25 cellular contexts compared by ENCODE assay signal in genomic region chr7:71343039-71343438, GRCh38.
"Had no signal": no experiment of that assay in that cellular context is flagged by ENCODE, and none has a peak within 500 bp of the region (broad histone marks: within the 10 kb centered on the region; RNA-seq: fewer than 3 reads in every experiment).

No MANE protein-coding gene starts in this region.

- FAIRE-seq: HepG2, RCC 7860 had no signal

- ATAC-seq: HepG2, T-cell had no signal

- H3K9ac ChIP-seq: SK-N-SH had no signal

- DNase-seq: IMR-90, Karpas-422, KG1, MG63, NCI-H1092, NCI-H1105 treated with DMSO at 0.1 percent for 48 hours, NCI-H1417 treated with DMSO at 0.1 percent for 48 hours, NCI-H146, NCI-H1694 treated with DMSO at 0.1 percent for 48 hours, NCI-H1930, NCI-H2081, NCI-H2107, NCI-H345, NCI-H446 treated with DMSO at 0.1 percent for 48 hours, NCI-H510A treated with DMSO at 0.1 percent for 48 hours, NCI-H526, SHP77 treated with DMSO at 0.1 percent for 48 hours, SK-N-SH, SW 1271, T-cell had no signal

- H3K27ac ChIP-seq: RWPE1, SJSA1 had no signal

- H3K4me2 ChIP-seq: SK-N-SH had no signal

- H3K36me3 Mint-ChIP-seq: T-cell had no signal

- H3K4me1 ChIP-seq: SJSA1 had no signal

- H3K4me1 Mint-ChIP-seq: T-cell had no signal

- H3K27me3 Mint-ChIP-seq: T-cell had no signal

- H3K27ac Mint-ChIP-seq: T-cell; T-helper 1 cell treated with Interleukin-12 subunit alpha and Interleukin-12 subunit beta and Interleukin-4 antibody, amounts not matched to agents 30 μg/mL and 1 μg/mL, for 36 hours had no signal

- H3K4me3 Mint-ChIP-seq: T-cell; T-helper 1 cell treated with Interleukin-12 subunit alpha and Interleukin-12 subunit beta and Interleukin-4 antibody, amounts not matched to agents 30 μg/mL and 1 μg/mL, for 36 hours had no signal

- H3K9me3 ChIP-seq: MG63, SJSA1 had no signal

- H3K36me3 ChIP-seq: MG63, SJSA1 had no signal

- H3K27me3 ChIP-seq: MG63, SJSA1 had no signal

- H3K4me3 ChIP-seq: MG63, SJSA1 had no signal
